ENCODE assay signal across 13 cellular contexts in the genomic region with DNA sequence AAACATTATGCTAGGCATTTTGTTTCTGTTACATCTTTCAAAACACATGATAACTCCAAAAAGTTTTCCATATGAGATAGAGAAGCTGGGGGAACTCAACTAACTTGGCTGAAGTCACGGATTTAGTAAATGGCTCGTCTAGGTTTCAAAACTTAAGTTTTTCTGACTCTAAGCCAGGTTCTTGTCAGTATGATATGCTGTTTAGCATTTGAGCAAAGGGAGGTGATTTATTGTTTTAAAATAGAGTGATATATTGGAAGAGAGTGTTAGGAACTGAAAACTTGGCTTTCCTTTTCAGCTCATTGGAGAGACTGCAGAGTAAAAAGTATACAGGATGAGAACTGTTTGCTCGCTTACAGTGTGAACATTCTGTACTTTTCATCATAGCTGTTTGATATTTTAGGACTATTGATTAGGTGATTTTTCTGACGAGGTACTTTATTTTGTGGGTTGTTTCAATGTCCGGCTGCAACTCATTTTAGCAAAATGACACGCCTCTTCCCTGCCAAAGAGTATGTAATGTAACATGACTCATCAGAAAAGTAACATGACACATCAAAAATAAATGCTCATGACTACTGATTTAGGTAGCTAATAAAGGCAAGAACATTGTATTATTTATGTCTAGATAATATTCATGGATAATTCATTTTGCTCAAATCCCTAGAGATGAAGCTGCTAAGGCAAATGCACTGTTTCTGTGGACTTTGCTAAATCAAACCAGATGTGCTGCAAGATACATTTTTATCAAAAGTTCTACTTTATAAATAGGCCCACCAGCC.
DNase-seq lines count a peak whose midpoint lies in the region; ATAC-seq, FAIRE-seq and TF ChIP-seq lines count a peak whose summit lies in the region.
"Had no signal": no experiment of that assay in that cellular context is flagged by ENCODE, and none has a peak within 500 bp of the region (broad histone marks: within the 10 kb centered on the region; RNA-seq: fewer than 3 reads in every experiment).

No MANE protein-coding gene starts in this region.

- H4K20me1 ChIP-seq in keratinocyte (ENCODE audit: control insufficient read depth, extremely low read depth, insufficient read depth, low read length) = no peaks in the 10 kb centered on the region
- H4K20me1 ChIP-seq: BLaER1 had no signal

- peak overlapping the region; percentile 89 for H3K27ac ChIP-seq in brain microvascular endothelial cell
- H3K27ac ChIP-seq in keratinocyte (ENCODE audit: control insufficient read depth, insufficient read depth, low read length) = peak overlapping the region; percentile 75
- H3K27ac ChIP-seq: BLaER1, spleen had no signal

- peaks cover 17% of the 10 kb centered on the region for H3K4me1 ChIP-seq in keratinocyte (ENCODE audit: control insufficient read depth, extremely low read depth, insufficient read depth, low read length)
- H3K4me1 ChIP-seq: BLaER1, spleen had no signal

- no peaks in the 10 kb centered on the region for H3K79me2 ChIP-seq in keratinocyte (ENCODE audit: control insufficient read depth, insufficient read depth, low read length)

- no peak for ATAC-seq in Right ventricle myocardium superior (ENCODE audit: poor library complexity)
- no peak for ATAC-seq in HG03025 (IDR thresholded peaks at IDR 0.05; ENCODE audit: low FRiP score, unreplicated experiment)

- no peaks in the 10 kb centered on the region for H3K27me3 ChIP-seq in brain microvascular endothelial cell (replicated peaks)
- no peaks in the 10 kb centered on the region for H3K27me3 ChIP-seq in keratinocyte (ENCODE audit: control insufficient read depth, extremely low read depth, insufficient read depth, low read length)
- H3K27me3 ChIP-seq: BLaER1, spleen had no signal

- no peaks in the 10 kb centered on the region for H3K9me1 ChIP-seq in keratinocyte (ENCODE audit: control insufficient read depth, extremely low read depth, insufficient read depth, low read length)

- FAIRE-seq in keratinocyte (lab: Jason Lieb, UNC) = peak; percentile 75

- CTCF ChIA-PET in AG04449 (lab: Yijun Ruan, JAX) = no interaction called here

- in situ Hi-C loops in brain microvascular endothelial cell (cut with HindIII; ENCODE audit: low pct_ligation_motif_present, low sequenced_read_pairs) = no loop called here

- peak overlapping the region; percentile 26 for H3K9ac ChIP-seq in keratinocyte (ENCODE audit: control insufficient read depth, extremely low read depth, insufficient read depth, low read length)
- H3K9ac ChIP-seq: BLaER1 had no signal

- H3K9me3 ChIP-seq in keratinocyte (ENCODE audit: control insufficient read depth, low read depth, low read length) = no peaks in the 10 kb centered on the region
- H3K9me3 ChIP-seq: BLaER1, spleen had no signal

- peak; percentile 12 for DNase-seq in AG04449 (ENCODE audit: low read depth, low spot score)
- DNase-seq in HT1080 (ENCODE audit: low read depth) = peak; percentile 65
- DNase-seq in brain microvascular endothelial cell = peak; percentile 46
- peak; percentile 15 for DNase-seq in keratinocyte (ENCODE audit: low read depth, low spot score)
- DNase-seq in NCI-H1694 treated with DMSO at 0.1 percent for 48 hours (lab: John Stamatoyannopoulos, UW) = no peak
- no peak for DNase-seq in Right ventricle myocardium superior
- DNase-seq in germinal center (ENCODE audit: low spot score) = no peak
- DNase-seq: activated T-cell treated with anti-CD3 and anti-CD28 coated beads for 4 hours; central memory CD4-positive, alpha-beta T cell; NCI-H2107; spleen had no signal

- peak overlapping the region; percentile 51 for H2AFZ ChIP-seq in keratinocyte (ENCODE audit: control insufficient read depth, low read length)

- peak overlapping the region; percentile 76 for H3K4me2 ChIP-seq in keratinocyte (ENCODE audit: control insufficient read depth, extremely low read depth, insufficient read depth, low read depth, low read length)
- H3K4me2 ChIP-seq: BLaER1 had no signal

- no peak for TF ChIP-seq CTCF in AG04449 (IDR thresholded peaks at IDR 0.05; ENCODE audit: insufficient read depth, low read length, missing control alignments)
- no peak for TF ChIP-seq CTCF in brain microvascular endothelial cell (IDR thresholded peaks at IDR 0.05; ENCODE audit: low read depth, low read length, missing control alignments)
- no peak for TF ChIP-seq CTCF in keratinocyte (optimal IDR thresholded peaks at IDR 0.05 in 1 of 3, IDR thresholded peaks at IDR 0.05 in 1 of 3, conservative IDR thresholded peaks at IDR 0.05 in 1 of 3; ENCODE audit: extremely low read depth in 1 of 3, insufficient read depth in 2 of 3, low read length in 3 of 3)

- H3K36me3 ChIP-seq in brain microvascular endothelial cell (replicated peaks) (no peaks in the 10 kb centered on the region), keratinocyte (ENCODE audit: control insufficient read depth in 2 of 2, extremely low read depth in 1 of 2, insufficient read depth in 2 of 2, low read length in 2 of 2) (no peaks in the 10 kb centered on the region)
- H3K36me3 ChIP-seq: BLaER1, spleen had no signal

- POLR2A ChIA-PET in AG04449 (lab: Yijun Ruan, JAX) = no interaction called here

- dilution Hi-C loops in keratinocyte (cut with MboI; ENCODE audit: extremely low pct_ligation_motif_present, low sequenced_read_pairs) = no loop called here

- intact Hi-C loops in Right ventricle myocardium superior (cut with DNase I) = no loop called here

- H3K4me3 ChIP-seq in AG04449 (ENCODE audit: low read depth, low read length) (no peak overlapping the region), brain microvascular endothelial cell (ENCODE audit: low read depth, low read length) (no peak overlapping the region), keratinocyte (ENCODE audit: control insufficient read depth in 2 of 3, extremely low read depth in 1 of 3, insufficient read depth in 2 of 3, low read depth in 1 of 3, low read length in 3 of 3) (peak overlapping the region in 2 of 3 experiments; percentile 41 to 43)
- H3K4me3 ChIP-seq: BLaER1, spleen had no signal

Comparison
In these comparisons a context has a peak if more than half of its experiments do, and no peak if none do; other contexts are left out.
1. DNase-seq: peak in AG04449 (single experiment), HT1080 (single experiment), brain microvascular endothelial cell (single experiment) and keratinocyte (single experiment); none in NCI-H1694 treated with DMSO at 0.1 percent for 48 hours (single experiment), Right ventricle myocardium superior (single experiment) and germinal center (single experiment).
2. H3K4me3 ChIP-seq: peak in keratinocyte (2 of 3); none in AG04449 (single experiment) and brain microvascular endothelial cell (single experiment).